1 cellular context compared by ENCODE assay signal in the genomic region with DNA sequence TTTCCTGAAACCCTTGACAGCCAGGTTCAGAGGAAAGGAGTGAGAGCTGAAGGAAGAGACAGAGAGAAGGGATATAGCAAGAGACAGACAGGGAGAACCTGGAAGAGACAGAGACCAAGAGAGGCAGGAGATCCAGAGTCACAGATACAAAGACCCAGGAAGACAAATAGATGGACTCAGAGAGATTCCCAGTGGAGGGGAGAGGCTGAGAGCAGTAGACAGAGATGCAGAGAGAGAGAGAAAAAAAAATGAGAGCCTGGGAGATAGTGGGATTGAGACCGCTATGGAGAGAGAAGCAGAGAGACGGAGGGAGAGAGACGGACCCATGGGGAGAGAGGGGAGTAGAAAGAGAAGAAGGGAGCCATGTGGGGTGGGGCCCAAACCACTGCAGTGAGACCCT.
TF ChIP-seq lines count a peak whose summit lies in the region.

No MANE protein-coding gene starts in this region.

TF ChIP-seq in WTC11, 78 proteins besides CTCF, POLR2A, EP300 and RAD21 (continued from another document):
- TF ChIP-seq, protein P1, sequence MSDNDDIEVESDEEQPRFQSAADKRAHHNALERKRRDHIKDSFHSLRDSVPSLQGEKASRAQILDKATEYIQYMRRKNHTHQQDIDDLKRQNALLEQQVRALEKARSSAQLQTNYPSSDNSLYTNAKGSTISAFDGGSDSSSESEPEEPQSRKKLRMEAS (CRISPR knock-in tag; IDR thresholded peaks at IDR 0.05) = no peak
- TF ChIP-seq, protein P2, sequence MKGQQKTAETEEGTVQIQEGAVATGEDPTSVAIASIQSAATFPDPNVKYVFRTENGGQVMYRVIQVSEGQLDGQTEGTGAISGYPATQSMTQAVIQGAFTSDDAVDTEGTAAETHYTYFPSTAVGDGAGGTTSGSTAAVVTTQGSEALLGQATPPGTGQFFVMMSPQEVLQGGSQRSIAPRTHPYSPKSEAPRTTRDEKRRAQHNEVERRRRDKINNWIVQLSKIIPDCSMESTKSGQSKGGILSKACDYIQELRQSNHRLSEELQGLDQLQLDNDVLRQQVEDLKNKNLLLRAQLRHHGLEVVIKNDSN (CRISPR knock-in tag; IDR thresholded peaks at IDR 0.05) = no peak
